25 cellular contexts compared by ENCODE assay signal in the genomic region with DNA sequence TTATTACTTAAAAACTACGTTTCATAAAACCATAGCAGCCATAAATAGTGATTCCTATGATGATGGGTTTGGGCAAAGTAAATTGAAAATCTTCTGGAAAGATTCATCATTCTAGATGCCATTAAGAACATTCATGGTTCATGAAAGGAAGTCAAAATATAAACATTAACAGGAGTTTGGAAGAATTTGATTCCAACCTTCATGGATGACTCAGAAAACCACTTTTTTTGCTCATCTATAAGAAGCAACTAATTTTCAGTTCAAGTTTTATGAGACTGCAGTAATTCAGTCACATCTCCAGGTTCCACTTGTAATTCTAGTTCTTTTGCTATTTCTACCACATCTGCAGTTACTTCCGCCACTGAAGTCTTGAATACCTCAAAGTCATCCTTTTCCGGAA.
DNase-seq lines count a peak whose midpoint lies in the region; ATAC-seq and TF ChIP-seq lines count a peak whose summit lies in the region.
"Had no signal": no experiment of that assay in that cellular context is flagged by ENCODE, and none has a peak within 500 bp of the region (broad histone marks: within the 10 kb centered on the region; RNA-seq: fewer than 3 reads in every experiment).

No MANE protein-coding gene starts in this region.

- H2AK5ac ChIP-seq in IMR-90 (ENCODE audit: low read depth, low read length) (no peak overlapping the region), mesenchymal stem cell (ENCODE audit: low read length, severe bottlenecking) (no peak overlapping the region)

- peak; percentile 69 for ATAC-seq in IMR-90 (ENCODE audit: low read depth)
- no peak for ATAC-seq in activated naive CD4-positive, alpha-beta T cell treated with anti-CD3 and anti-CD28 coated beads, Interleukin-2, amount 50 U/mL, for 72 hours
- ATAC-seq: HepG2, Panc1, SK-N-SH treated with all-trans-retinoic acid at 6 μM for 48 hours had no signal

- no peak for TF ChIP-seq POLR2A in IMR-90 (IDR thresholded peaks at IDR 0.05; ENCODE audit: low read depth, low read length)

- no peak overlapping the region for H3K23ac ChIP-seq in IMR-90 (ENCODE audit: low read depth, low read length)
- no peak overlapping the region for H3K23ac ChIP-seq in mesenchymal stem cell (ENCODE audit: low read length in 2 of 2)

- H3K79me1 ChIP-seq in IMR-90 (ENCODE audit: low read depth in 1 of 2, low read length in 2 of 2) (no peaks in the 10 kb centered on the region), mesenchymal stem cell (replicated peaks; ENCODE audit: low read length, poor library complexity, severe bottlenecking) (no peaks in the 10 kb centered on the region)

- H3K9me1 ChIP-seq in IMR-90 (ENCODE audit: insufficient read depth, low read length): no peaks in the 10 kb centered on the region

- H3K36me3 ChIP-seq in GM23248 (ENCODE audit: low read depth) (no peaks in the 10 kb centered on the region), IMR-90 (ENCODE audit: control insufficient read depth, insufficient read depth, low read length) (no peaks in the 10 kb centered on the region), mesenchymal stem cell (ENCODE audit: control insufficient read depth in 1 of 2, insufficient read depth in 2 of 2, low read depth in 1 of 2, low read length in 2 of 2) (no peaks in the 10 kb centered on the region)
- H3K36me3 ChIP-seq: BLaER1 had no signal

- H3K14ac ChIP-seq in IMR-90 (replicated peaks; ENCODE audit: low read depth, low read length): no peak overlapping the region
- no peak overlapping the region for H3K14ac ChIP-seq in mesenchymal stem cell (ENCODE audit: low read length in 2 of 2)

- H3F3A ChIP-seq in GM23248 (ENCODE audit: insufficient read depth): no peaks in the 10 kb centered on the region

- H3K27ac ChIP-seq in GM23248: no peak overlapping the region
- H3K27ac ChIP-seq in IMR-90 (ENCODE audit: insufficient read depth, low read length): no peak overlapping the region
- H3K27ac ChIP-seq in mesenchymal stem cell (ENCODE audit: low read length, poor library complexity, severe bottlenecking): no peak overlapping the region
- H3K27ac ChIP-seq in coronary artery: no peak overlapping the region
- H3K27ac ChIP-seq: BLaER1 had no signal

- dilution Hi-C loops in IMR-90 (cut with HindIII; ENCODE audit: low sequenced_read_pairs, unreplicated experiment): no loop called here

- H3K56ac ChIP-seq in IMR-90 (ENCODE audit: extremely low read depth, insufficient read depth, low read length): no peak overlapping the region

- TF ChIP-seq RAD21 in IMR-90 (IDR thresholded peaks at IDR 0.05; ENCODE audit: low read length): no peak

- H3K79me2 ChIP-seq in GM23248 (ENCODE audit: insufficient read depth): no peaks in the 10 kb centered on the region

- H2BK120ac ChIP-seq in IMR-90 (ENCODE audit: low read depth, low read length) (peak overlapping the region; percentile 58), mesenchymal stem cell (ENCODE audit: low read depth, low read length) (no peak overlapping the region)

- no peak overlapping the region for H3K27ac Mint-ChIP-seq in activated naive CD4-positive, alpha-beta T cell treated with anti-CD3 and anti-CD28 coated beads, Interleukin-2, amount 50 U/mL, for 72 hours
- H3K27ac Mint-ChIP-seq: CD4-positive, alpha-beta memory T cell had no signal

- H4K8ac ChIP-seq in IMR-90 (ENCODE audit: low read depth in 2 of 2, low read length in 2 of 2) (peak overlapping the region in 1 of 2 experiments; percentile 49; a peak in 2 of 4 replicates), mesenchymal stem cell (ENCODE audit: low read length) (no peak overlapping the region)

- H3K4me2 ChIP-seq in GM23248 (ENCODE audit: unreplicated experiment) (no peak overlapping the region), IMR-90 (ENCODE audit: low read depth, low read length) (peak overlapping the region; percentile 56; the same call in 1 of the 2 replicates), mesenchymal stem cell (ENCODE audit: low read length, poor library complexity, severe bottlenecking) (no peak overlapping the region)
- H3K4me2 ChIP-seq: BLaER1 had no signal

- no peak overlapping the region for H3K18ac ChIP-seq in IMR-90 (ENCODE audit: low read depth, low read length)
- no peak overlapping the region for H3K18ac ChIP-seq in mesenchymal stem cell (ENCODE audit: low read depth in 1 of 2, low read length in 2 of 2)

- intact Hi-C loops in IMR-90 (cut with micrococcal nuclease): no loop called here

- DNase-seq in GM23248 (peak; percentile 6), IMR-90 (peak; percentile 78), astrocyte of the cerebellum (ENCODE audit: low read depth) (peak; percentile 4), mesenchymal stem cell (peak; percentile 13), AML-193 (lab: John Stamatoyannopoulos, UW) (no peak), coronary artery (ENCODE audit: low spot score) (no peak), NK-92 (lab: John Stamatoyannopoulos, UW; ENCODE audit: unreplicated experiment) (no peak)
- no peak for DNase-seq in activated naive CD4-positive, alpha-beta T cell treated with anti-CD3 and anti-CD28 coated beads, Interleukin-2, amount 50 U/mL, for 72 hours (ENCODE audit: low spot score in 2 of 2)
- DNase-seq: Caco-2; CD4-positive, alpha-beta memory T cell; DMS 273 treated with DMSO at 0.1 percent for 48 hours; DMS79 treated with DMSO at 0.1 percent for 48 hours; KBM-7; NCI-H1092 treated with DMSO at 0.1 percent for 48 hours; NCI-H1436 treated with DMSO at 0.1 percent for 48 hours; NCI-H2029; NCI-H2227 treated with DMSO at 0.1 percent for 48 hours; NCI-H510A treated with DMSO at 0.1 percent for 48 hours; NCI-H748 treated with DMSO at 0.1 percent for 48 hours; NK-92 treated with Interleukin-12 subunit alpha and Interleukin-12 subunit beta, amount 100 ng/mL, for 24 hours; SIG-M5 had no signal

- H3K4me3 ChIP-seq in GM23248: no peak overlapping the region
- H3K4me3 ChIP-seq in IMR-90 (ENCODE audit: insufficient read depth, low read depth, low read length): no peak overlapping the region
- H3K4me3 ChIP-seq in astrocyte of the cerebellum (ENCODE audit: low read depth, low read length): no peak overlapping the region
- no peak overlapping the region for H3K4me3 ChIP-seq in mesenchymal stem cell (ENCODE audit: insufficient read depth in 1 of 2, low read depth in 1 of 2, low read length in 2 of 2)
- H3K4me3 ChIP-seq in coronary artery: no peak overlapping the region
- H3K4me3 ChIP-seq: BLaER1 had no signal

- H2BK20ac ChIP-seq in IMR-90 (ENCODE audit: low read depth, low read length): no peak overlapping the region

- H3K9ac ChIP-seq in GM23248 (no peak overlapping the region), IMR-90 (ENCODE audit: low read depth, low read length) (no peak overlapping the region), mesenchymal stem cell (ENCODE audit: low read length) (no peak overlapping the region)
- H3K9ac ChIP-seq: BLaER1 had no signal

- TF ChIP-seq CTCF in IMR-90 (conservative IDR thresholded peaks at IDR 0.05; ENCODE audit: low read depth, low read length) (no peak), astrocyte of the cerebellum (IDR thresholded peaks at IDR 0.05; ENCODE audit: low read depth, low read length, missing control alignments) (no peak), coronary artery (IDR thresholded peaks at IDR 0.05) (no peak)

- H4K5ac ChIP-seq in IMR-90 (ENCODE audit: low read depth, low read length): no peak overlapping the region; the same call in 1 of the 2 replicates

- H3K4ac ChIP-seq in IMR-90 (ENCODE audit: low read depth, low read length): 0 out of 2 replicates have a peak overlapping the region, but pooled peaks have one; percentile 21
- no peak overlapping the region for H3K4ac ChIP-seq in mesenchymal stem cell (ENCODE audit: low read depth in 1 of 2, low read length in 2 of 2)

- H4K20me1 ChIP-seq in GM23248 (ENCODE audit: insufficient read depth) (no peaks in the 10 kb centered on the region), IMR-90 (ENCODE audit: insufficient read depth, low read length) (no peaks in the 10 kb centered on the region)
- H4K20me1 ChIP-seq: BLaER1 had no signal

- CTCF ChIA-PET in IMR-90 (lab: Yijun Ruan, JAX): interaction anchor here (0.6 kb wide), 1 partner anchor 28 kb away, joined by 4 read pairs; no protein-coding TSS in a partner anchor

- no peak overlapping the region for H2BK15ac ChIP-seq in IMR-90 (ENCODE audit: low read depth, low read length)
- no peak overlapping the region for H2BK15ac ChIP-seq in mesenchymal stem cell (ENCODE audit: low read depth, poor library complexity, severe bottlenecking)

- 31 to 40% methylated on average over 3 of the region's 3 CpGs for WGBS in GM23248 (ENCODE audit: low coverage in 1 of 2, low lambda C conversion rate in 2 of 2, missing lambda C conversion rate in 2 of 2), 2 experiments
- WGBS in IMR-90 (ENCODE audit: extremely low coverage in 2 of 2, insufficient read length in 1 of 2), 2 experiments: no CpG with 5 or more reads among the region's 3 CpGs
- WGBS in mesenchymal stem cell: no CpG with 5 or more reads among the region's 3 CpGs

- no TSS peak for BruUV-seq in IMR-90 (replicated peaks; lab: Mats Ljungman, UMichigan)

- no peaks in the 10 kb centered on the region for H3K9me2 ChIP-seq in GM23248 (ENCODE audit: insufficient read depth)

- no peak overlapping the region for H2BK12ac ChIP-seq in mesenchymal stem cell (ENCODE audit: low read length in 2 of 2)

- H4K91ac ChIP-seq in IMR-90 (ENCODE audit: insufficient read depth, low read depth, low read length): no peak overlapping the region; the same call in 1 of the 2 replicates
- H4K91ac ChIP-seq in mesenchymal stem cell (ENCODE audit: low read length): no peak overlapping the region

- H2AK9ac ChIP-seq in IMR-90 (replicated peaks; ENCODE audit: low read depth, low read length, poor library complexity): no peak overlapping the region

- H3K4me1 ChIP-seq in GM23248 (ENCODE audit: insufficient read depth): no peaks in the 10 kb centered on the region
- peaks cover 4% of the 10 kb centered on the region; the same call in 1 of the 2 replicates for H3K4me1 ChIP-seq in IMR-90 (ENCODE audit: control insufficient read depth, insufficient read depth, low read length)
- H3K4me1 ChIP-seq in mesenchymal stem cell (ENCODE audit: control insufficient read depth, insufficient read depth, low read depth, low read length): no peaks in the 10 kb centered on the region
- H3K4me1 ChIP-seq: BLaER1, Caco-2 had no signal

- H2AFZ ChIP-seq in GM23248 (no peak overlapping the region), IMR-90 (replicated peaks; ENCODE audit: low read length, poor library complexity) (no peak overlapping the region), mesenchymal stem cell (ENCODE audit: low read depth, low read length) (no peak overlapping the region)

- H3K36me3 Mint-ChIP-seq in activated naive CD4-positive, alpha-beta T cell treated with anti-CD3 and anti-CD28 coated beads, Interleukin-2, amount 50 U/mL, for 72 hours: no peaks in the 10 kb centered on the region
- H3K36me3 Mint-ChIP-seq: CD4-positive, alpha-beta memory T cell had no signal

- H3K9me3 Mint-ChIP-seq in activated naive CD4-positive, alpha-beta T cell treated with anti-CD3 and anti-CD28 coated beads, Interleukin-2, amount 50 U/mL, for 72 hours: no peaks in the 10 kb centered on the region
- H3K9me3 Mint-ChIP-seq: CD4-positive, alpha-beta memory T cell had no signal

- H3K27me3 ChIP-seq in GM23248 (replicated peaks; ENCODE audit: insufficient read depth): no peaks in the 10 kb centered on the region
- no peaks in the 10 kb centered on the region for H3K27me3 ChIP-seq in IMR-90 (ENCODE audit: control insufficient read depth, insufficient read depth, low read length)
- H3K27me3 ChIP-seq in mesenchymal stem cell (ENCODE audit: control insufficient read depth in 1 of 2, insufficient read depth in 1 of 2, low read length in 2 of 2): no peaks in the 10 kb centered on the region
- H3K27me3 ChIP-seq: BLaER1 had no signal

- in situ Hi-C loops in GM23248 (cut with MboI): no loop called here
- in situ Hi-C loops in IMR-90 (cut with MboI; ENCODE audit: low sequenced_read_pairs): no loop called here
- in situ Hi-C loops in astrocyte of the cerebellum (cut with HindIII; ENCODE audit: low sequenced_read_pairs): no loop called here

- POLR2A ChIA-PET in IMR-90 (lab: Charles Lee; ENCODE audit: unreplicated experiment): no interaction called here

- H2BK5ac ChIP-seq in IMR-90 (ENCODE audit: low read depth, low read length, poor library complexity, severe bottlenecking): peak overlapping the region; percentile 60
- no peak overlapping the region for H2BK5ac ChIP-seq in mesenchymal stem cell (ENCODE audit: low read depth, low read length, poor library complexity, severe bottlenecking)

- no peaks in the 10 kb centered on the region for H3K9me3 ChIP-seq in GM23248 (ENCODE audit: low read depth)
- H3K9me3 ChIP-seq in IMR-90 (ENCODE audit: control insufficient read depth, insufficient read depth, low read length): no peaks in the 10 kb centered on the region
- H3K9me3 ChIP-seq in mesenchymal stem cell (ENCODE audit: control insufficient read depth, low read length): no peaks in the 10 kb centered on the region
- H3K9me3 ChIP-seq: BLaER1, Caco-2 had no signal

Comparison
In these comparisons a context has a peak if more than half of its experiments do, and no peak if none do; other contexts are left out.
1. DNase-seq: peak in GM23248 (single experiment), IMR-90 (single experiment), astrocyte of the cerebellum (single experiment) and mesenchymal stem cell (single experiment); none in AML-193 (0 of 2), coronary artery (single experiment), NK-92 (single experiment) and activated naive CD4-positive, alpha-beta T cell treated with anti-CD3 and anti-CD28 coated beads, Interleukin-2, amount 50 U/mL, for 72 hours (0 of 2).